Comparison of ENCODE assay signal across 9 cellular contexts in genomic region chr7:92717982-92718716, GRCh38.
DNase-seq lines count a peak whose midpoint lies in the region; ATAC-seq and TF ChIP-seq lines count a peak whose summit lies in the region.
"Had no signal": no experiment of that assay in that cellular context is flagged by ENCODE, and none has a peak within 500 bp of the region (broad histone marks: within the 10 kb centered on the region; RNA-seq: fewer than 3 reads in every experiment).

No MANE protein-coding gene starts in this region.

- H2BK120ac ChIP-seq in trophoblast cell (ENCODE audit: insufficient read depth, low read length, poor library complexity) = no peak overlapping the region

- H3K27me3 ChIP-seq in trophoblast cell (ENCODE audit: insufficient read depth, low read length) (no peaks in the 10 kb centered on the region), tibial nerve (no peaks in the 10 kb centered on the region)

- peak; percentile 57 for ATAC-seq in HG02623 (IDR thresholded peaks at IDR 0.05; ENCODE audit: unreplicated experiment)
- peak; percentile 93 to 97 for ATAC-seq in activated T-cell treated with anti-CD3 and anti-CD28 coated beads, Interleukin-2, amount 50 U/mL, for 4 hours
- ATAC-seq: K562 had no signal

- H3K4me3 ChIP-seq in fibroblast of the aortic adventitia (ENCODE audit: low read depth, low read length) = peak overlapping the region; percentile 64
- no peak overlapping the region for H3K4me3 ChIP-seq in trophoblast cell (ENCODE audit: low read depth, low read length)
- peak overlapping the region; percentile 29 to 54 (median 40) for H3K4me3 ChIP-seq in tibial nerve
- H3K4me3 ChIP-seq: K562 had no signal

- no peaks in the 10 kb centered on the region for H3K79me2 ChIP-seq in trophoblast cell (ENCODE audit: control insufficient read depth, insufficient read depth, low read length, poor library complexity)

- H3K9me3 Mint-ChIP-seq in activated T-cell treated with anti-CD3 and anti-CD28 coated beads, Interleukin-2, amount 50 U/mL, for 4 hours = no peaks in the 10 kb centered on the region
- H3K9me3 Mint-ChIP-seq in type B pancreatic cell = no peaks in the 10 kb centered on the region

- H3K14ac ChIP-seq in trophoblast cell (ENCODE audit: low read length) = no peak overlapping the region

- H3K36me3 ChIP-seq in trophoblast cell (ENCODE audit: control insufficient read depth in 1 of 2, insufficient read depth in 2 of 2, low read length in 2 of 2) = peaks cover 5 to 6% of the 10 kb centered on the region in 2 experiments
- H3K36me3 ChIP-seq in tibial nerve = no peaks in the 10 kb centered on the region

- peaks cover 1% of the 10 kb centered on the region for H3K79me1 ChIP-seq in trophoblast cell (ENCODE audit: low read length)

- H3K27ac Mint-ChIP-seq in type B pancreatic cell = no peak overlapping the region

- H3K4me1 ChIP-seq in trophoblast cell (ENCODE audit: control insufficient read depth in 1 of 2, insufficient read depth in 2 of 2, low read length in 2 of 2) = peaks cover 2% of the 10 kb centered on the region in 2 experiments
- peaks cover 0 to 27% (median 13%) of the 10 kb centered on the region in 4 donors for H3K4me1 ChIP-seq in tibial nerve

- H3K4me2 ChIP-seq in trophoblast cell (ENCODE audit: low read length) = no peak overlapping the region

- H3K36me3 Mint-ChIP-seq in activated T-cell treated with anti-CD3 and anti-CD28 coated beads, Interleukin-2, amount 50 U/mL, for 4 hours (ENCODE audit: insufficient read depth) = peaks cover 54% of the 10 kb centered on the region
- peaks cover 13% of the 10 kb centered on the region for H3K36me3 Mint-ChIP-seq in type B pancreatic cell

- no peak overlapping the region for H3K4ac ChIP-seq in trophoblast cell (ENCODE audit: low read depth, low read length)

- no peak overlapping the region for H4K12ac ChIP-seq in trophoblast cell (ENCODE audit: low read depth, low read length)

- H2BK12ac ChIP-seq in trophoblast cell (ENCODE audit: low read length) = no peak overlapping the region

- H2AFZ ChIP-seq in trophoblast cell (ENCODE audit: insufficient read depth, low read length, poor library complexity) = no peak overlapping the region

- H4K8ac ChIP-seq in trophoblast cell (ENCODE audit: low read depth, low read length) = no peak overlapping the region

- H3K27me3 Mint-ChIP-seq in activated T-cell treated with anti-CD3 and anti-CD28 coated beads, Interleukin-2, amount 50 U/mL, for 4 hours (ENCODE audit: low read depth) = no peaks in the 10 kb centered on the region
- H3K27me3 Mint-ChIP-seq in type B pancreatic cell = no peaks in the 10 kb centered on the region

- H3K23ac ChIP-seq in trophoblast cell (ENCODE audit: low read length) = no peak overlapping the region

- no peak overlapping the region for H2AK5ac ChIP-seq in trophoblast cell (ENCODE audit: low read length)

- no peaks in the 10 kb centered on the region for H3K9me3 ChIP-seq in trophoblast cell (ENCODE audit: insufficient read depth, low read depth, low read length)
- H3K9me3 ChIP-seq in tibial nerve = no peaks in the 10 kb centered on the region

- no peak overlapping the region for H3K27ac ChIP-seq in trophoblast cell (ENCODE audit: low read depth, low read length)
- peak overlapping the region; percentile 78 to 96 (median 86) for H3K27ac ChIP-seq in tibial nerve

- H3K18ac ChIP-seq in trophoblast cell (ENCODE audit: low read length) = peak overlapping the region; percentile 25

- DNase-seq in DMS79 (lab: John Stamatoyannopoulos, UW) (peak; percentile 24), NCI-H526 treated with DMSO at 0.1 percent for 48 hours (lab: John Stamatoyannopoulos, UW) (peak; percentile 37), fibroblast of the aortic adventitia (ENCODE audit: low read depth) (peak; percentile 82), trophoblast cell (peak; percentile 5 to 57), tibial nerve (ENCODE audit: low spot score in 2 of 2) (peak; percentile 32 to 51), type B pancreatic cell (ENCODE audit: extremely low spot score, unreplicated experiment) (no peak)
- peak; percentile 23 for DNase-seq in activated T-cell treated with anti-CD3 and anti-CD28 coated beads, Interleukin-2, amount 50 U/mL, for 4 hours

- no peak overlapping the region for H4K91ac ChIP-seq in trophoblast cell (ENCODE audit: low read depth, low read length)

- no peak overlapping the region for H3K9ac ChIP-seq in trophoblast cell (ENCODE audit: low read length)

- H3K4me3 Mint-ChIP-seq in activated T-cell treated with anti-CD3 and anti-CD28 coated beads, Interleukin-2, amount 50 U/mL, for 4 hours = peak overlapping the region; percentile 81
- H3K4me3 Mint-ChIP-seq in type B pancreatic cell = no peak overlapping the region

- TF ChIP-seq CTCF in fibroblast of the aortic adventitia (IDR thresholded peaks at IDR 0.05; ENCODE audit: insufficient read depth, low read length) = no peak
- no peak for TF ChIP-seq CTCF in tibial nerve (IDR thresholded peaks at IDR 0.05)
- TF ChIP-seq CTCF in type B pancreatic cell (conservative IDR thresholded peaks at IDR 0.05) = no peak

- TF ChIP-seq POLR2A in tibial nerve (IDR thresholded peaks at IDR 0.05) = peak; percentile 14 to 37

- no peak overlapping the region for H2BK5ac ChIP-seq in trophoblast cell (ENCODE audit: low read depth, low read length, poor library complexity)

- TF ChIP-seq EP300 in tibial nerve (IDR thresholded peaks at IDR 0.05) = peak; percentile 1 to 36

- WGBS in trophoblast cell (ENCODE audit: extremely low coverage, insufficient coverage, insufficient read length) = no CpG with 5 or more reads among the region's 19 CpGs
- WGBS in tibial nerve, 2 donors = 19 to 21% methylated on average over 19 of the region's 19 CpGs

- H3K4me1 Mint-ChIP-seq in activated T-cell treated with anti-CD3 and anti-CD28 coated beads, Interleukin-2, amount 50 U/mL, for 4 hours (ENCODE audit: low read depth) = peaks cover 51% of the 10 kb centered on the region
- H3K4me1 Mint-ChIP-seq in type B pancreatic cell (ENCODE audit: unreplicated experiment) = no peaks in the 10 kb centered on the region
